Comparison of ENCODE assay signal across 21 cellular contexts in genomic region chr5:156020650-156021049, GRCh38.
A peak's percentile ranks its signal among the peaks of the same experiment; 100 is the strongest.
DNase-seq lines count a peak whose midpoint lies in the region; ATAC-seq, FAIRE-seq and TF ChIP-seq lines count a peak whose summit lies in the region.
"Had no signal": no experiment of that assay in that cellular context is flagged by ENCODE, and none has a peak within 500 bp of the region (broad histone marks: within the 10 kb centered on the region; RNA-seq: fewer than 3 reads in every experiment).

No MANE protein-coding gene starts in this region.

- H3F3A ChIP-seq in GM23338 (replicated peaks; ENCODE audit: low read depth): no peaks in the 10 kb centered on the region

- no peak overlapping the region for H3K4me3 Mint-ChIP-seq in GM23338
- H3K4me3 Mint-ChIP-seq: CD4-positive, CD25-positive, alpha-beta regulatory T cell; CD8-positive, alpha-beta memory T cell had no signal

- H3K4me3 ChIP-seq in small intestine (ENCODE audit: low read depth in 1 of 2, low read length in 2 of 2) (no peak overlapping the region), GM23338 (no peak overlapping the region)
- H3K4me3 ChIP-seq: HAP-1, K562 had no signal

- H3K9me3 ChIP-seq in small intestine (ENCODE audit: control insufficient read depth, low read depth): no peaks in the 10 kb centered on the region
- H3K9me3 ChIP-seq: BE2C, Caco-2, HAP-1 had no signal

- H3K9me3 Mint-ChIP-seq in GM23338: no peaks in the 10 kb centered on the region; the same call in 2 of the 3 replicates
- H3K9me3 Mint-ChIP-seq: CD8-positive, alpha-beta memory T cell had no signal

- peak; percentile 4 for DNase-seq in COLO829 (ENCODE audit: low spot score)
- peak; percentile 68 for DNase-seq in foreskin melanocyte
- peak; percentile 74 for DNase-seq in small intestine
- no peak for DNase-seq in GM23338 (ENCODE audit: low spot score)
- DNase-seq in NCI-H1930 (lab: John Stamatoyannopoulos, UW): no peak
- no peak for DNase-seq in 8988T
- DNase-seq: ACHN; BE2C; C1 segment of cervical spinal cord; Caco-2; CD4-positive, CD25-positive, alpha-beta regulatory T cell; CD8-positive, alpha-beta memory T cell; GDM1; IMR-90 had no signal

- no peaks in the 10 kb centered on the region for H3K4me1 ChIP-seq in small intestine (ENCODE audit: control insufficient read depth in 2 of 2, insufficient read depth in 1 of 2, low read depth in 1 of 2, low read length in 1 of 2)
- no peaks in the 10 kb centered on the region for H3K4me1 ChIP-seq in GM23338 (ENCODE audit: insufficient read depth)
- H3K4me1 ChIP-seq: BE2C, Caco-2, HAP-1 had no signal

- TF ChIP-seq CTCF in GM23338 (conservative IDR thresholded peaks at IDR 0.05; ENCODE audit: low read depth in 2 of 2): no peak

- H3K36me3 ChIP-seq in small intestine (ENCODE audit: control insufficient read depth in 2 of 2, insufficient read depth in 2 of 2, low read length in 2 of 2): no peaks in the 10 kb centered on the region
- H3K36me3 ChIP-seq in GM23338 (ENCODE audit: insufficient read depth): no peaks in the 10 kb centered on the region
- H3K36me3 ChIP-seq: BE2C, HAP-1 had no signal

- H3K4me1 Mint-ChIP-seq in GM23338: peaks cover 6% of the 10 kb centered on the region; the same call in 2 of the 3 replicates
- H3K4me1 Mint-ChIP-seq: CD4-positive, CD25-positive, alpha-beta regulatory T cell had no signal

- ATAC-seq in GM23338: no peak
- ATAC-seq: K562 had no signal

- H3K27me3 ChIP-seq in small intestine (ENCODE audit: control insufficient read depth in 2 of 2, insufficient read depth in 2 of 2, low read length in 2 of 2) (no peaks in the 10 kb centered on the region), GM23338 (ENCODE audit: insufficient read depth) (no peaks in the 10 kb centered on the region)
- H3K27me3 ChIP-seq: BE2C had no signal

- no peaks in the 10 kb centered on the region for H3K36me3 Mint-ChIP-seq in GM23338 (ENCODE audit: low read depth)
- H3K36me3 Mint-ChIP-seq: CD4-positive, CD25-positive, alpha-beta regulatory T cell; CD8-positive, alpha-beta memory T cell had no signal

- H3K4me2 ChIP-seq in GM23338: no peak overlapping the region

- no peaks in the 10 kb centered on the region for H4K20me1 ChIP-seq in GM23338 (replicated peaks; ENCODE audit: insufficient read depth)

- peak; percentile 91 for FAIRE-seq in endometrium (lab: Jason Lieb, UNC)
- no peak for FAIRE-seq in small intestine (lab: Jason Lieb, UNC)
- FAIRE-seq: A204.1, D721Med, GM12892, HTR-8/SVneo, K562 had no signal

- WGBS in small intestine, 3 donors: 13 to 46% (median 26%) methylated on average over 3 of the region's 3 CpGs

- H3K9me2 ChIP-seq in GM23338 (ENCODE audit: insufficient read depth): peaks cover 5% of the 10 kb centered on the region; the same call in 1 of the 2 replicates

- H3K27ac ChIP-seq in small intestine (ENCODE audit: low read depth in 1 of 2, low read length in 1 of 2) (no peak overlapping the region), GM23338 (ENCODE audit: low read depth) (no peak overlapping the region)

- peaks cover 2% of the 10 kb centered on the region for H3K27me3 Mint-ChIP-seq in GM23338 (ENCODE audit: insufficient read depth, low read depth, poor library complexity)
- H3K27me3 Mint-ChIP-seq: CD4-positive, CD25-positive, alpha-beta regulatory T cell had no signal

- H3K79me2 ChIP-seq in GM23338 (replicated peaks; ENCODE audit: insufficient read depth): no peaks in the 10 kb centered on the region

- no peak overlapping the region for H2AFZ ChIP-seq in GM23338

- H3K27ac Mint-ChIP-seq in GM23338: no peak overlapping the region
- H3K27ac Mint-ChIP-seq: CD4-positive, CD25-positive, alpha-beta regulatory T cell; CD8-positive, alpha-beta memory T cell had no signal

TF ChIP-seq in GM23338, 12 proteins besides CTCF, POLR2A, EP300 and RAD21:
- TF ChIP-seq REST (IDR thresholded peaks at IDR 0.05; ENCODE audit: unreplicated experiment): no peak
- TF ChIP-seq CREB1 (CRISPR knock-in tag; IDR thresholded peaks at IDR 0.05; ENCODE audit: low read depth): no peak
- TF ChIP-seq ZNF114 (CRISPR knock-in tag; IDR thresholded peaks at IDR 0.05): no peak
TF ChIP-seq in GM23338: peak in this region for 0.

Comparison
In these comparisons a context has a peak if more than half of its experiments do, and no peak if none do; other contexts are left out.
1. DNase-seq: peak in COLO829 (single experiment), foreskin melanocyte (single experiment) and small intestine (single experiment); none in GM23338 (single experiment), NCI-H1930 (0 of 2) and 8988T (single experiment).